Comparison of ENCODE assay signal across 7 cellular contexts in the genomic region with DNA sequence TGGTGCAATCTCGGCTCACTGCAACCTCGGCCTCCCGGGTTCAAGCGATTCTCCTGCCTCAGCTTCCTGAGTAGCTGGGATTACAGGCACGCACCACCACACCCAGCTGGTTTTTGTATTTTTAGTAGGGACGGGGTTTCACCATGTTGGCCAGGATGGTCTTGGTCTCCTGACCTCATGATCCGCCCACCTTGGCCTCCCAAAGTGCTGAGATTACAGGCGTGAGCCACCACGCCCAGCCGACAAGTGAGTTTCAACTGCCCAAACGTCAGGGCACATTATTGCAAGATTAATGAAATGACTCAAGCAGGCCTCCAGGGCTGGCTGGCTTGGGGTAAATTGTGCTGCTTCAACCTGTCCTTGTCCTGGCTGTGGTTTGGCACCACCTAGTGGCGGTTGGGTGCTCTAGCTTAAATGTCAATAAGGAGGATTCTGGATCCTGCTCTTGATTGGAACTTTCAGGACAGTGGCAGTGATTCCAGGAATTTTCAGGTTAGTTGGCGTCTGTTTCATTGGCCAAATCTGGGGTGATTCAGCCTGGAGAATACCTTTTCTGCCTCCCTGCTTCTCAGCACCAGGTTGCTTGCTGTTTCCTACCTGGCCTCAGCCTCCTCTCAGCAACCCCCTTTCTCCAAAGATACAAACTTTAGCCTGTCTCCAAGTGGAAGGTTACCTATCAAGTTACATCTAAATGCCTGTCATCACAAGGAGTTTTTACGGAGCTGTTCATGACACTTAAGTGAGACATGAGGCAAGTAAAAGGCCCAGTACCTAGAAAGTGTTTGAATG. TPM values are rescaled to one million over a fixed set of nuclear protein-coding genes. Genes with fewer than 3 reads are reported as not detected.
A peak's percentile ranks its signal among the peaks of the same experiment; 100 is the strongest.
DNase-seq lines count a peak whose midpoint lies in the region; ATAC-seq and TF ChIP-seq lines count a peak whose summit lies in the region.

No MANE protein-coding gene starts in this region.

- no peaks in the 10 kb centered on the region for H3K36me3 Mint-ChIP-seq in chondrocyte (ENCODE audit: low read depth)

- in situ Hi-C loops in GM13977 (cut with MboI; ENCODE audit: low pct_unique_long_range_greater_than_20kb, low sequenced_read_pairs, unreplicated experiment): loop anchor here (10.0 to 25.0 kb wide), 2 partner anchors 142 to 619 kb away; a partner anchor contains a TSS

- H3K4me1 Mint-ChIP-seq in chondrocyte (ENCODE audit: low read depth): peaks cover 40% of the 10 kb centered on the region

- peak; percentile 50 for ATAC-seq in HG03280 (IDR thresholded peaks at IDR 0.05; ENCODE audit: unreplicated experiment)
- ATAC-seq in left lobe of liver: peak; percentile 92

- H3K9me3 Mint-ChIP-seq in chondrocyte (ENCODE audit: low read depth): no peaks in the 10 kb centered on the region

- no peaks in the 10 kb centered on the region for H3K27me3 Mint-ChIP-seq in chondrocyte (ENCODE audit: low read depth)

- no peak overlapping the region for H3K4me3 Mint-ChIP-seq in chondrocyte (ENCODE audit: unreplicated experiment)

- DNase-seq in GM13977 (ENCODE audit: low spot score) (peak; percentile 81), NCI-H460 (ENCODE audit: extremely low read depth, low read depth) (peak; percentile 94), chondrocyte (ENCODE audit: low spot score) (no peak), left lobe of liver (ENCODE audit: low spot score) (peak; percentile 90)
- peak; percentile 75 for DNase-seq in activated CD4-positive, alpha-beta T cell treated with anti-CD3 and anti-CD28 coated beads for 1 hour
- DNase-seq in stimulated activated CD4-positive, alpha-beta T cell treated with anti-CD3 and anti-CD28 coated beads, Interleukin-4, amount 100 ng/mL, for 4 hours: peak; percentile 80 to 81

- peak overlapping the region; percentile 69 for H3K27ac Mint-ChIP-seq in chondrocyte (ENCODE audit: unreplicated experiment)

- TF ChIP-seq CTCF in GM13977 (IDR thresholded peaks at IDR 0.05; ENCODE audit: extremely low read depth, insufficient read depth, missing control alignments) (peak; percentile 81), chondrocyte (IDR thresholded peaks at IDR 0.05) (peak; percentile 96)

RNA-seq across cellular contexts. Expression of a gene that starts 32.4 kb away (rescaled TPM):
- 17.8 and 24.3 TPM in 2 replicates for total RNA-seq in NCI-H460 (2014; rRNA removed; shearing (Covaris generic))
- 45.8 and 53.5 TPM in 2 replicates for polyA plus RNA-seq in NCI-H460 (2014; cell fraction: nucleus; rRNA removed)
- total RNA-seq in chondrocyte (34.2 to 44.1 TPM (median 34.5 TPM) in 3 replicates), left lobe of liver (19.7 TPM)
